In genomic region chr17:39235555-39236221, GRCh38 we compare ENCODE assay signal across 8 cellular contexts. TPM values are rescaled to one million over a fixed set of nuclear protein-coding genes. Genes with fewer than 3 reads are reported as not detected.
A peak's percentile ranks its signal among the peaks of the same experiment; 100 is the strongest.
DNase-seq lines count a peak whose midpoint lies in the region; ATAC-seq, FAIRE-seq and TF ChIP-seq lines count a peak whose summit lies in the region.

No MANE protein-coding gene starts in this region.

- peak overlapping the region; percentile 11; the same call in 1 of the 2 replicates for H3K9ac ChIP-seq in ES-I3 (ENCODE audit: low read depth, low read length)

- WGBS in A549 (ENCODE audit: missing lambda C conversion rate): 40% methylated on average over 16 of the region's 16 CpGs

- H3K9me3 ChIP-seq in A549 (no peaks in the 10 kb centered on the region), ES-I3 (ENCODE audit: control insufficient read depth, insufficient read depth, low read length) (no peaks in the 10 kb centered on the region), SJCRH30 (replicated peaks) (no peaks in the 10 kb centered on the region)

- peak overlapping the region; percentile 45 to 61; a peak in 3 of 6 replicates for H3K27ac ChIP-seq in A549
- H3K27ac ChIP-seq in SJCRH30: no peak overlapping the region

- CTCF ChIA-PET in A549 (lab: Yijun Ruan, JAX): interaction anchor here (0.6 to 21.6 kb wide), 25 partner anchors 9 to 1024 kb away, joined by 3 to 1140 read pairs (median 4); partner anchors contain the start of genes ARL5C, CACNB1, PLXDC1 and RPL19

- TF ChIP-seq EP300 in A549 (IDR thresholded peaks at IDR 0.05): no peak

- FAIRE-seq in A549 (lab: Jason Lieb, UNC) (no peak), bronchial epithelial cell (lab: Jason Lieb, UNC) (no peak)

- POLR2A ChIA-PET in A549 (lab: Yijun Ruan, JAX): interaction anchor here (0.6 to 1.3 kb wide), 4 partner anchors 12 to 135 kb away, joined by 3 to 7 read pairs (median 4); partner anchors contain the start of gene RPL19

- no peaks in the 10 kb centered on the region for H3K27me3 ChIP-seq in SJCRH30
- peaks cover 3% of the 10 kb centered on the region for H3K27me3 ChIP-seq in bronchial epithelial cell (ENCODE audit: control insufficient read depth, insufficient read depth, low read length)

- H3K36me3 ChIP-seq in ES-I3 (ENCODE audit: insufficient read depth, low read length) (no peaks in the 10 kb centered on the region), SJCRH30 (no peaks in the 10 kb centered on the region), bronchial epithelial cell (ENCODE audit: control insufficient read depth, insufficient read depth, low read length) (no peaks in the 10 kb centered on the region)

- H3K4me3 ChIP-seq in A549 (no peak overlapping the region), SJCRH30 (no peak overlapping the region), bronchial epithelial cell (ENCODE audit: low read depth, low read length) (no peak overlapping the region)

- TF ChIP-seq POLR2A in A549 (IDR thresholded peaks at IDR 0.05; ENCODE audit: low read length): no peak

- peak; percentile 22 to 31; a peak in 1 of 5 replicates for TF ChIP-seq RAD21 in A549 (conservative IDR thresholded peaks at IDR 0.05 in 1 of 2, IDR thresholded peaks at IDR 0.05 in 1 of 2)

- DNase-seq in A549 (ENCODE audit: low read depth in 1 of 2, low spot score in 1 of 2) (peak; percentile 89 to 92), NAMALWA (ENCODE audit: low spot score) (peak; percentile 91), SJCRH30 (peak; percentile 62 to 81), bronchial epithelial cell (ENCODE audit: low read depth) (peak; percentile 57), lung microvascular endothelial cell (ENCODE audit: low read depth in 2 of 2) (peak; percentile 29 to 66)

- TF ChIP-seq CTCF in A549 (IDR thresholded peaks at IDR 0.05): peak; percentile 93
- TF ChIP-seq CTCF in bronchial epithelial cell (IDR thresholded peaks at IDR 0.05; ENCODE audit: insufficient read depth, low read length, severe bottlenecking): peak; percentile 86

- H3K4me1 ChIP-seq in A549 (peaks cover 48% of the 10 kb centered on the region), ES-I3 (ENCODE audit: insufficient read depth, low read length) (peaks cover 12% of the 10 kb centered on the region; the same call in 1 of the 2 replicates), SJCRH30 (peaks cover 21% of the 10 kb centered on the region)

- ATAC-seq in A549 (peak; percentile 68 to 85), GM19463 (IDR thresholded peaks at IDR 0.05; ENCODE audit: unreplicated experiment) (no peak), HG03469 (IDR thresholded peaks at IDR 0.05; ENCODE audit: unreplicated experiment) (no peak)

- no peak overlapping the region for H3K4me2 ChIP-seq in A549

TF ChIP-seq in A549, 52 proteins besides CTCF, POLR2A, EP300 and RAD21:
- TF ChIP-seq TFCP2L1 (CRISPR knock-in tag; IDR thresholded peaks at IDR 0.05) (0 out of 2 replicates have a peak, but pooled peaks have one; percentile 45), HOXB13 (CRISPR knock-in tag; IDR thresholded peaks at IDR 0.05; ENCODE audit: low read depth) (0 out of 2 replicates have a peak, but pooled peaks have one; percentile 32), BCL3 (IDR thresholded peaks at IDR 0.05) (no peak), KDM5A (IDR thresholded peaks at IDR 0.05) (no peak), SREBF2 (IDR thresholded peaks at IDR 0.05) (no peak), SMC3 (IDR thresholded peaks at IDR 0.05) (peak; percentile 42; the same call in 1 of the 3 replicates), HEYL (CRISPR knock-in tag; IDR thresholded peaks at IDR 0.05) (no peak)
TF ChIP-seq in A549: peak in this region for 3.

RNA-seq across cellular contexts. Expression of gene STAC2, which starts 9.9 kb away (rescaled TPM):
- polyA plus RNA-seq in A549 (2011; rRNA removed) (0.03 TPM in 2 replicates), A549 (2017; fragmentation: RNase III; extraction: RNeasy Plus Mini Kit Qiagen cat#74134 plus additional on column Dnase treatment) (0.16 to 0.29 TPM (median 0.26 TPM) in 3 replicates)
- polyA plus RNA-seq in A549 (2012; cell fraction: cytosol; rRNA removed): 0.08 and 0.12 TPM in 2 replicates
- 0.10 TPM in 2 replicates for polyA plus RNA-seq in A549 (2012; cell fraction: nucleus; rRNA removed)
- 0.15 TPM in 1 of 2 replicates, not detected in the other for polyA minus RNA-seq in A549 (2011; rRNA and poly(A)+ RNA removed)
- total RNA-seq in SJCRH30 (2014; rRNA removed; shearing (Covaris generic)): not detected in 2 replicates
- total RNA-seq in bronchial epithelial cell (not detected in 2 replicates), lung microvascular endothelial cell (not detected in 2 replicates)

RNA-seq across cellular contexts. Expression of gene RPL19, which starts 35.6 kb away (rescaled TPM):
- polyA plus RNA-seq in A549 (2011; rRNA removed) (1,983 and 2,211 TPM in 2 replicates), A549 (2017; fragmentation: RNase III; extraction: RNeasy Plus Mini Kit Qiagen cat#74134 plus additional on column Dnase treatment) (2,724 to 2,918 TPM (median 2,862 TPM) in 3 replicates)
- 3,586 and 4,539 TPM in 2 replicates for polyA plus RNA-seq in A549 (2012; cell fraction: cytosol; rRNA removed)
- 1,789 and 1,975 TPM in 2 replicates for polyA plus RNA-seq in A549 (2012; cell fraction: nucleus; rRNA removed)
- 835 and 986 TPM in 2 replicates for polyA minus RNA-seq in A549 (2011; rRNA and poly(A)+ RNA removed)
- 2,386 and 2,441 TPM in 2 replicates for total RNA-seq in SJCRH30 (2014; rRNA removed; shearing (Covaris generic))
- total RNA-seq in bronchial epithelial cell (2,288 and 3,067 TPM in 2 replicates), lung microvascular endothelial cell (1,196 TPM in 2 replicates)

RNA-seq across cellular contexts. Expression of gene CACNB1, which starts 38.2 kb away (rescaled TPM):
- polyA plus RNA-seq in A549 (2011; rRNA removed) (3.2 and 3.6 TPM in 2 replicates), A549 (2017; fragmentation: RNase III; extraction: RNeasy Plus Mini Kit Qiagen cat#74134 plus additional on column Dnase treatment) (3.4 to 4.3 TPM (median 3.9 TPM) in 3 replicates)
- polyA plus RNA-seq in A549 (2012; cell fraction: cytosol; rRNA removed): 4.3 and 5.3 TPM in 2 replicates
- 17.6 and 19.6 TPM in 2 replicates for polyA plus RNA-seq in A549 (2012; cell fraction: nucleus; rRNA removed)
- polyA minus RNA-seq in A549 (2011; rRNA and poly(A)+ RNA removed): 8.4 and 10.0 TPM in 2 replicates
- 4.6 and 8.3 TPM in 2 replicates for total RNA-seq in SJCRH30 (2014; rRNA removed; shearing (Covaris generic))
- total RNA-seq in bronchial epithelial cell (4.7 and 4.9 TPM in 2 replicates), lung microvascular endothelial cell (0.65 and 0.99 TPM in 2 replicates)

Comparison
In these comparisons a context has a peak if more than half of its experiments do, and no peak if none do; other contexts are left out.
1. ATAC-seq: peak in A549 (2 of 2); none in GM19463 (single experiment) and HG03469 (single experiment).
2. Peak in every context shown above with its lines, with median percentiles within 50 percentile points of each other: DNase-seq.